ENCODE assay signal across 11 cellular contexts in the genomic region with DNA sequence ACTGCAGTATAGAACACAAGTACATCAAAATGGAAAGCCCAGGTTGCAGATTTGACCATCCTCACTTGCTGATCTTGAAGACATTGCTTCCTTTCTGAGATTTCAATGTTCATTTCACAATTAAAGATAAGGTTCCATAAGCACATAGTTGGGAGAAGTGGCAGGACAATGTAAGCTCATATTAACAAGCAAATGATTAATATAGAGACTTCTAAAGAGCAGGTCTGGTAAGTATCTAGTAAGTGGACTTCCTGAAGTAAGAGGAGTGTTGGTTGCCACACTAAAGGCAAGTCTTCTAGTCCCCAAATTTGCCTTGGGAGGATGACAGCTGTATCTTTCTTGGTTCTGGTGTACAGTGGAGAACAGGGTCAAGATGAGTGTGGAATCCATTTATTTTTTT. TPM values are rescaled to one million over a fixed set of nuclear protein-coding genes. Genes with fewer than 3 reads are reported as not detected.
DNase-seq lines count a peak whose midpoint lies in the region; ATAC-seq and TF ChIP-seq lines count a peak whose summit lies in the region.
"Had no signal": no experiment of that assay in that cellular context is flagged by ENCODE, and none has a peak within 500 bp of the region (broad histone marks: within the 10 kb centered on the region; RNA-seq: fewer than 3 reads in every experiment).

No MANE protein-coding gene starts in this region.

- H3K27ac Mint-ChIP-seq in activated CD4-positive, alpha-beta T cell treated with anti-CD3 and anti-CD28 coated beads, Interleukin-2, amount 10 ng/mL, durations not matched to agents 7 days and 5 days = no peak overlapping the region
- no peak overlapping the region for H3K27ac Mint-ChIP-seq in activated CD4-positive, alpha-beta T cell treated with anti-CD3 and anti-CD28 coated beads for 36 hours
- peak overlapping the region; percentile 59 for H3K27ac Mint-ChIP-seq in MCF 10A (ENCODE audit: low read depth, unreplicated experiment)
- H3K27ac Mint-ChIP-seq: IgD-negative memory B cell had no signal

- H3K27ac ChIP-seq in muscle layer of duodenum (ENCODE audit: low read length) (peak overlapping the region; percentile 61), thyroid gland (peak overlapping the region; percentile 98 to 99 (median 99))

- POLR2A ChIA-PET in activated CD4-positive, alpha-beta T cell treated with anti-CD3 and anti-CD28 coated beads, Interleukin-2, amount 10 ng/mL, durations not matched to agents 7 days and 5 days (lab: Charles Lee) = no interaction called here
- POLR2A ChIA-PET in activated CD4-positive, alpha-beta T cell treated with anti-CD3 and anti-CD28 coated beads for 36 hours (lab: Charles Lee) = no interaction called here
- POLR2A ChIA-PET in MCF 10A (lab: Yijun Ruan, JAX) = interaction anchor here (0.6 to 4.7 kb wide), 10 partner anchors 10 to 292 kb away, joined by 3 to 108 read pairs (median 8); no protein-coding TSS in a partner anchor

- H3K4me3 Mint-ChIP-seq in activated CD4-positive, alpha-beta T cell treated with anti-CD3 and anti-CD28 coated beads, Interleukin-2, amount 10 ng/mL, durations not matched to agents 7 days and 5 days = peak overlapping the region; percentile 27
- no peak overlapping the region for H3K4me3 Mint-ChIP-seq in activated CD4-positive, alpha-beta T cell treated with anti-CD3 and anti-CD28 coated beads for 36 hours
- peak overlapping the region; percentile 81 for H3K4me3 Mint-ChIP-seq in MCF 10A (ENCODE audit: unreplicated experiment)
- H3K4me3 Mint-ChIP-seq: IgD-negative memory B cell had no signal

- intact Hi-C loops in activated CD4-positive, alpha-beta T cell treated with anti-CD3 and anti-CD28 coated beads for 36 hours (cut with DNase I, micrococcal nuclease) = loop anchor here in 1 of 2 experiments (1.0 to 10.0 kb wide), 6 partner anchors 293 to 1142 kb away; partner anchors contain the start of genes MTCL1 and RAB12
- intact Hi-C loops in MCF 10A (cut with micrococcal nuclease) = loop anchor here (2.0 to 10.0 kb wide), 4 partner anchors 111 to 917 kb away; no protein-coding TSS in a partner anchor
- intact Hi-C loops in thyroid gland (cut with DNase I) = loop anchor here (5.0 kb wide), 1 partner anchor 293 kb away; no protein-coding TSS in a partner anchor

- H3K4me3 ChIP-seq in muscle layer of duodenum (ENCODE audit: low read depth in 1 of 2, low read length in 2 of 2) = peak overlapping the region; percentile 62 to 71
- H3K4me3 ChIP-seq in thyroid gland (replicated peaks in 1 of 3) = peak overlapping the region in 1 of 3 donors; percentile 70

- H3K4me1 ChIP-seq in muscle layer of duodenum (ENCODE audit: control insufficient read depth in 1 of 2, insufficient read depth in 2 of 2, low read length in 2 of 2) (peaks cover 0 to 23% of the 10 kb centered on the region in 2 donors), thyroid gland (peaks cover 23 to 34% of the 10 kb centered on the region in 2 donors)

- no peak for ATAC-seq in activated CD4-positive, alpha-beta T cell treated with anti-CD3 and anti-CD28 coated beads for 36 hours
- ATAC-seq in GM18520 (IDR thresholded peaks at IDR 0.05; ENCODE audit: unreplicated experiment) = no peak

- no peaks in the 10 kb centered on the region for H3K36me3 ChIP-seq in muscle layer of duodenum (ENCODE audit: control insufficient read depth in 1 of 2, insufficient read depth in 2 of 2, low read length in 2 of 2)
- no peaks in the 10 kb centered on the region for H3K36me3 ChIP-seq in thyroid gland

- H3K9me3 Mint-ChIP-seq in activated CD4-positive, alpha-beta T cell treated with anti-CD3 and anti-CD28 coated beads, Interleukin-2, amount 10 ng/mL, durations not matched to agents 7 days and 5 days = no peaks in the 10 kb centered on the region
- peaks cover 3% of the 10 kb centered on the region for H3K9me3 Mint-ChIP-seq in activated CD4-positive, alpha-beta T cell treated with anti-CD3 and anti-CD28 coated beads for 36 hours (ENCODE audit: low read depth)
- H3K9me3 Mint-ChIP-seq in MCF 10A (ENCODE audit: unreplicated experiment) = no peaks in the 10 kb centered on the region
- H3K9me3 Mint-ChIP-seq: dendritic cell treated with granulocyte-macrophage colony-stimulating factor and Interleukin-4, amounts not matched to agents 40 ng/mL and 50 ng/mL, for 4 days had no signal

- H3K4me1 Mint-ChIP-seq in activated CD4-positive, alpha-beta T cell treated with anti-CD3 and anti-CD28 coated beads, Interleukin-2, amount 10 ng/mL, durations not matched to agents 7 days and 5 days = peaks cover 1% of the 10 kb centered on the region
- H3K4me1 Mint-ChIP-seq in activated CD4-positive, alpha-beta T cell treated with anti-CD3 and anti-CD28 coated beads for 36 hours = peaks cover 2% of the 10 kb centered on the region
- H3K4me1 Mint-ChIP-seq in MCF 10A (ENCODE audit: insufficient read depth, unreplicated experiment) = peaks cover 35% of the 10 kb centered on the region

- H3K9me3 ChIP-seq in muscle layer of duodenum (ENCODE audit: control insufficient read depth in 1 of 2, low read length in 2 of 2) (no peaks in the 10 kb centered on the region), thyroid gland (no peaks in the 10 kb centered on the region)

- CTCF ChIA-PET in activated CD4-positive, alpha-beta T cell treated with anti-CD3 and anti-CD28 coated beads, Interleukin-2, amount 10 ng/mL, durations not matched to agents 7 days and 5 days (lab: Charles Lee) = no interaction called here
- CTCF ChIA-PET in activated CD4-positive, alpha-beta T cell treated with anti-CD3 and anti-CD28 coated beads for 36 hours (lab: Charles Lee) = no interaction called here
- CTCF ChIA-PET in MCF 10A (lab: Yijun Ruan, JAX) = interaction anchor here (0.6 to 5.9 kb wide), 15 partner anchors 29 to 608 kb away, joined by 3 to 184 read pairs (median 3); no protein-coding TSS in a partner anchor

- TF ChIP-seq CTCF in MCF 10A (IDR thresholded peaks at IDR 0.05; ENCODE audit: unreplicated experiment) = no peak
- no peak for TF ChIP-seq CTCF in thyroid gland (IDR thresholded peaks at IDR 0.05)

- H3K27me3 ChIP-seq in muscle layer of duodenum (ENCODE audit: low read depth, low read length) (no peaks in the 10 kb centered on the region), thyroid gland (no peaks in the 10 kb centered on the region)

- no peaks in the 10 kb centered on the region for H3K36me3 Mint-ChIP-seq in activated CD4-positive, alpha-beta T cell treated with anti-CD3 and anti-CD28 coated beads, Interleukin-2, amount 10 ng/mL, durations not matched to agents 7 days and 5 days (ENCODE audit: low read depth)
- no peaks in the 10 kb centered on the region for H3K36me3 Mint-ChIP-seq in activated CD4-positive, alpha-beta T cell treated with anti-CD3 and anti-CD28 coated beads for 36 hours (ENCODE audit: low read depth)
- no peaks in the 10 kb centered on the region for H3K36me3 Mint-ChIP-seq in MCF 10A (ENCODE audit: insufficient read depth, unreplicated experiment)
- H3K36me3 Mint-ChIP-seq: IgD-negative memory B cell had no signal

- no peak for TF ChIP-seq POLR2A in thyroid gland (IDR thresholded peaks at IDR 0.05)

- DNase-seq in activated CD4-positive, alpha-beta T cell treated with anti-CD3 and anti-CD28 coated beads, Interleukin-2, amount 10 ng/mL, durations not matched to agents 7 days and 5 days = no peak
- DNase-seq in activated CD4-positive, alpha-beta T cell treated with anti-CD3 and anti-CD28 coated beads for 36 hours = no peak
- DNase-seq in MCF 10A (ENCODE audit: unreplicated experiment) = no peak
- DNase-seq in thyroid gland = no peak
- no peak for DNase-seq in superior temporal gyrus (ENCODE audit: extremely low spot score)
- no peak for DNase-seq in SHP77 treated with DMSO at 0.1 percent for 48 hours (lab: John Stamatoyannopoulos, UW)
- DNase-seq: NCI-H2081 had no signal

- H3K27me3 Mint-ChIP-seq in activated CD4-positive, alpha-beta T cell treated with anti-CD3 and anti-CD28 coated beads, Interleukin-2, amount 10 ng/mL, durations not matched to agents 7 days and 5 days = peaks cover 47% of the 10 kb centered on the region
- H3K27me3 Mint-ChIP-seq in activated CD4-positive, alpha-beta T cell treated with anti-CD3 and anti-CD28 coated beads for 36 hours = peaks cover 40% of the 10 kb centered on the region
- H3K27me3 Mint-ChIP-seq in MCF 10A (ENCODE audit: insufficient read depth, unreplicated experiment) = no peaks in the 10 kb centered on the region

- no TSS peak for BruUV-seq in MCF 10A (replicated peaks; lab: Mats Ljungman, UMichigan)

RNA-seq across cellular contexts. Expression of gene PTPRM, which starts 1.4 kb away (rescaled TPM):
- total RNA-seq in activated CD4-positive, alpha-beta T cell treated with anti-CD3 and anti-CD28 coated beads, Interleukin-2, amount 10 ng/mL, durations not matched to agents 7 days and 5 days = 10 to 100 TPM in 1 of 2 experiments, 1 to 10 TPM in 1; 5.1 to 10.5 TPM
- 10 to 100 TPM in 1 of 2 experiments, 1 to 10 TPM in 1; 6.5 to 14.0 TPM for total RNA-seq in activated CD4-positive, alpha-beta T cell treated with anti-CD3 and anti-CD28 coated beads for 36 hours
- total RNA-seq in MCF 10A (2022) (82.8 and 107 TPM in 2 replicates), thyroid gland (100 to 1,000 TPM; 170 to 198 (median 182) TPM)
